Comparison of ENCODE assay signal across 16 cellular contexts in genomic region chr3:49024449-49024848, GRCh38. TPM values are rescaled to one million over a fixed set of nuclear protein-coding genes. Genes with fewer than 3 reads are reported as not detected.
DNase-seq lines count a peak whose midpoint lies in the region; ATAC-seq, FAIRE-seq and TF ChIP-seq lines count a peak whose summit lies in the region.
"Had no signal": no experiment of that assay in that cellular context is flagged by ENCODE, and none has a peak within 500 bp of the region (broad histone marks: within the 10 kb centered on the region; RNA-seq: fewer than 3 reads in every experiment).

No MANE protein-coding gene starts in this region.

- H3K27me3 ChIP-seq in BLaER1 treated with 17β-estradiol and CSF1 and Interleukin-3, amounts not matched to agents 10 nM and 100 nM, result no peaks in the 10 kb centered on the region
- H3K27me3 ChIP-seq in astrocyte (ENCODE audit: insufficient read depth, low read length), result no peaks in the 10 kb centered on the region
- no peaks in the 10 kb centered on the region; a peak in 1 of 5 replicates for H3K27me3 ChIP-seq in HepG2 (ENCODE audit: control insufficient read depth in 1 of 2, insufficient read depth in 2 of 2, low read length in 2 of 2)
- H3K27me3 ChIP-seq: gastrocnemius medialis, upper lobe of right lung had no signal

- peaks cover 89% of the 10 kb centered on the region for H3K79me2 ChIP-seq in astrocyte (ENCODE audit: insufficient read depth, low read length)
- H3K79me2 ChIP-seq in HepG2 (ENCODE audit: insufficient read depth, low read length), result peaks cover 40% of the 10 kb centered on the region

- peaks cover 20% of the 10 kb centered on the region for H3K36me3 Mint-ChIP-seq in astrocyte (ENCODE audit: low read depth, unreplicated experiment)

- TF ChIP-seq POLR2A in HepG2 (IDR thresholded peaks at IDR 0.05; ENCODE audit: insufficient read depth in 1 of 2, low read depth in 2 of 2, low read length in 2 of 2), result no peak; a peak in 1 of 4 replicates

- CTCF ChIA-PET in HEK293T (lab: Yijun Ruan, JAX) (no interaction called here), HepG2 (lab: Yijun Ruan, JAX; ENCODE audit: low intra/inter-chr PET ratio, low total read pairs) (no interaction called here)

- in situ Hi-C loops in HepG2 (cut with HindIII; ENCODE audit: extremely low pct_ligation_motif_present, low pct_unique_long_range_greater_than_20kb), result no loop called here

- H3K9me3 ChIP-seq in BLaER1 treated with 17β-estradiol and CSF1 and Interleukin-3, amounts not matched to agents 10 nM and 100 nM (replicated peaks in 1 of 11), result no peaks in the 10 kb centered on the region
- H3K9me3 ChIP-seq in astrocyte (ENCODE audit: insufficient read depth, low read depth, low read length) (no peaks in the 10 kb centered on the region), HepG2 (ENCODE audit: low read length) (no peaks in the 10 kb centered on the region)
- H3K9me3 ChIP-seq: gastrocnemius medialis, upper lobe of right lung had no signal

- BruUV-seq in HepG2 (replicated peaks; lab: Mats Ljungman, UMichigan), result no TSS peak

- H3K4me1 ChIP-seq in BLaER1 treated with 17β-estradiol and CSF1 and Interleukin-3, amounts not matched to agents 10 nM and 100 nM, result peaks cover 66 to 71% (median 67%) of the 10 kb centered on the region in 10 experiments
- H3K4me1 ChIP-seq in astrocyte (ENCODE audit: insufficient read depth, low read length) (peaks cover 31% of the 10 kb centered on the region), HepG2 (ENCODE audit: insufficient read depth, low read length) (peaks cover 57% of the 10 kb centered on the region)

- FAIRE-seq in astrocyte (lab: Jason Lieb, UNC) (no peak), HepG2 (lab: Jason Lieb, UNC) (no peak)
- FAIRE-seq: endometrium, GM19239 had no signal

- ATAC-seq in GM21717 (IDR thresholded peaks at IDR 0.05; ENCODE audit: unreplicated experiment), result no peak
- ATAC-seq in HepG2, result no peak
- ATAC-seq: gastrocnemius medialis, right cardiac atrium, upper lobe of right lung had no signal

- intact Hi-C loops in HepG2 (cut with micrococcal nuclease; ENCODE audit: unreplicated experiment), result loop anchor here (5.0 kb wide), 1 partner anchor 68 kb away; the partner anchor contains the start of gene QRICH1

- TF ChIP-seq RAD21 in HepG2 (CRISPR knock-in tag; IDR thresholded peaks at IDR 0.05), result no peak

- H3K27ac Mint-ChIP-seq in astrocyte (ENCODE audit: unreplicated experiment), result no peak overlapping the region

- WGBS in HepG2 (ENCODE audit: low lambda C conversion rate), result 100% methylated on average over 3 of the region's 5 CpGs

- H2AFZ ChIP-seq in astrocyte (ENCODE audit: low read depth, low read length), result no peak overlapping the region
- H2AFZ ChIP-seq in HepG2 (ENCODE audit: low read length), result no peak overlapping the region

- peak overlapping the region in 4 of 10 experiments; percentile 3 to 36 (median 13); a peak in 4 of 20 replicates for H3K4me3 ChIP-seq in BLaER1 treated with 17β-estradiol and CSF1 and Interleukin-3, amounts not matched to agents 10 nM and 100 nM
- H3K4me3 ChIP-seq in astrocyte (ENCODE audit: insufficient read depth, low read depth, low read length) (no peak overlapping the region), HepG2 (replicated peaks in 1 of 3; ENCODE audit: insufficient read depth in 1 of 3, low read depth in 2 of 3, low read length in 3 of 3) (no peak overlapping the region)
- H3K4me3 ChIP-seq: gastrocnemius medialis, lung, upper lobe of right lung had no signal

- TF ChIP-seq EP300 in HepG2 (IDR thresholded peaks at IDR 0.05; ENCODE audit: low read depth in 2 of 2, low read length in 2 of 2), result no peak
- no peak for TF ChIP-seq EP300 in HepG2 (CRISPR knock-in tag; IDR thresholded peaks at IDR 0.05; ENCODE audit: borderline replicate concordance)

- H3K4me3 Mint-ChIP-seq in astrocyte (ENCODE audit: unreplicated experiment), result peak overlapping the region; percentile 93

- H3K9me3 Mint-ChIP-seq in astrocyte (ENCODE audit: unreplicated experiment), result peaks cover 2% of the 10 kb centered on the region

- H3K36me3 ChIP-seq in BLaER1 treated with 17β-estradiol and CSF1 and Interleukin-3, amounts not matched to agents 10 nM and 100 nM, result peaks cover 47 to 55% (median 53%) of the 10 kb centered on the region in 11 experiments
- H3K36me3 ChIP-seq in astrocyte (ENCODE audit: insufficient read depth, low read length) (peaks cover 40% of the 10 kb centered on the region), HepG2 (replicated peaks in 1 of 2; ENCODE audit: control insufficient read depth in 1 of 2, insufficient read depth in 2 of 2, low read length in 2 of 2) (peaks cover 16 to 30% of the 10 kb centered on the region in 2 experiments)

- peaks cover 26% of the 10 kb centered on the region for H3K4me1 Mint-ChIP-seq in astrocyte (ENCODE audit: low read depth, unreplicated experiment)

- no peak for DNase-seq in HEK293T (ENCODE audit: extremely low spot score)
- DNase-seq in astrocyte (ENCODE audit: low read depth), result no peak
- no peak for DNase-seq in HepG2 (ENCODE audit: low spot score)
- no peak for DNase-seq in foreskin melanocyte
- DNase-seq: activated CD4-positive, alpha-beta T cell treated with anti-CD3 and anti-CD28 coated beads, Interleukin-2, amount 50 U/mL, for 1 hour; DMS79; gastrocnemius medialis; NCI-H2107; NCI-H82; upper lobe of right lung had no signal

- H3K27ac ChIP-seq in BLaER1 treated with 17β-estradiol and CSF1 and Interleukin-3, amounts not matched to agents 10 nM and 100 nM, result peak overlapping the region in 5 of 11 experiments; percentile 5 to 99 (median 56); a peak in 5 of 22 replicates
- H3K27ac ChIP-seq in astrocyte (ENCODE audit: low read depth, low read length) (no peak overlapping the region), HepG2 (ENCODE audit: extremely low read length, insufficient read depth, low read length) (no peak overlapping the region)
- H3K27ac ChIP-seq: upper lobe of right lung had no signal

- peaks cover 6 to 62% (median 45%) of the 10 kb centered on the region in 11 experiments; a peak in 19 of 22 replicates for H4K20me1 ChIP-seq in BLaER1 treated with 17β-estradiol and CSF1 and Interleukin-3, amounts not matched to agents 10 nM and 100 nM
- H4K20me1 ChIP-seq in astrocyte (ENCODE audit: insufficient read depth, low read length) (peaks cover 61% of the 10 kb centered on the region), HepG2 (ENCODE audit: insufficient read depth, low read length) (no peaks in the 10 kb centered on the region)

- no peaks in the 10 kb centered on the region for H3K27me3 Mint-ChIP-seq in astrocyte (ENCODE audit: low read depth, unreplicated experiment)

- POLR2A ChIA-PET in HEK293T (lab: Yijun Ruan, JAX), result interaction anchor here (1.2 to 9.9 kb wide), 5 partner anchors 10 to 69 kb away, joined by 5 to 204 read pairs (median 49); partner anchors contain the start of genes P4HTM, QRICH1 and WDR6
- POLR2A ChIA-PET in HepG2 (lab: Yijun Ruan, JAX), result interaction anchor here (0.9 to 11.1 kb wide), 3 partner anchors 15 to 476 kb away, joined by 3 to 280 read pairs (median 3); partner anchors contain the start of gene WDR6

- H3K4me2 ChIP-seq in BLaER1 treated with 17β-estradiol and CSF1 and Interleukin-3, amounts not matched to agents 10 nM and 100 nM, result peak overlapping the region; percentile 96 to 100 (median 99); a peak in 21 of 22 replicates
- H3K4me2 ChIP-seq in astrocyte (ENCODE audit: low read length) (no peak overlapping the region), HepG2 (ENCODE audit: low read depth, low read length) (no peak overlapping the region)

- peak overlapping the region in 10 of 11 experiments; percentile 16 to 100 (median 99); a peak in 16 of 22 replicates for H3K9ac ChIP-seq in BLaER1 treated with 17β-estradiol and CSF1 and Interleukin-3, amounts not matched to agents 10 nM and 100 nM
- H3K9ac ChIP-seq in astrocyte (ENCODE audit: low read length), result no peak overlapping the region
- no peak overlapping the region for H3K9ac ChIP-seq in HepG2 (ENCODE audit: insufficient read depth, low read depth, low read length)

- TF ChIP-seq CTCF in astrocyte (IDR thresholded peaks at IDR 0.05; ENCODE audit: insufficient read depth, low read depth, low read length), result no peak
- TF ChIP-seq CTCF in HepG2 (CRISPR knock-in tag; IDR thresholded peaks at IDR 0.05), result no peak

RNA-seq across cellular contexts. Expression of gene NDUFAF3, which starts 2.5 kb away (rescaled TPM):
- 75.4 and 84.8 TPM in 2 replicates for total RNA-seq in astrocyte
- total RNA-seq in HepG2 (2016; rRNA removed; fragmentation: Illumina TruSeq; extraction: Trizol), result 50.0 and 51.9 TPM in 2 replicates
- 26.9 and 32.9 TPM in 2 replicates for total RNA-seq in HepG2 (2016; cell fraction: cytosol; rRNA removed; fragmentation: Illumina TruSeq; extraction: Trizol; ENCODE audit: low read depth)
- total RNA-seq in HepG2 (2016; cell fraction: insoluble cytoplasmic fraction; rRNA removed; fragmentation: Illumina TruSeq; extraction: Trizol), result 52.3 and 61.1 TPM in 2 replicates
- total RNA-seq in HepG2 (2016; cell fraction: membrane; rRNA removed; fragmentation: Illumina TruSeq; extraction: Trizol), result 26.1 and 38.8 TPM in 2 replicates
- 24.4 and 30.9 TPM in 2 replicates for total RNA-seq in HepG2 (2016; cell fraction: nucleus; rRNA removed; fragmentation: Illumina TruSeq; extraction: Trizol)
- polyA plus RNA-seq in HepG2 (2011; rRNA removed), result 39.0 and 42.0 TPM in 2 replicates
- 32.1 and 56.3 TPM in 2 replicates for polyA plus RNA-seq in HepG2 (2011; cell fraction: cytosol; rRNA removed)
- 29.5 and 32.3 TPM in 2 replicates for polyA plus RNA-seq in HepG2 (2011; cell fraction: nucleus; rRNA removed)
- polyA plus RNA-seq in HepG2 (2012), result 31.0 and 39.6 TPM in 2 replicates
- polyA plus RNA-seq in HepG2 (2016; cell fraction: cytosol; fragmentation: Illumina TruSeq; extraction: Trizol; ENCODE audit: low read depth), result 31.0 and 36.1 TPM in 2 replicates
- polyA plus RNA-seq in HepG2 (2016; cell fraction: insoluble cytoplasmic fraction; fragmentation: Illumina TruSeq; extraction: Trizol; ENCODE audit: low read depth), result 63.6 and 69.8 TPM in 2 replicates
- 28.9 and 36.0 TPM in 2 replicates for polyA plus RNA-seq in HepG2 (2016; cell fraction: membrane; fragmentation: Illumina TruSeq; extraction: Trizol; ENCODE audit: low read depth)
- 39.0 and 43.6 TPM in 2 replicates for polyA plus RNA-seq in HepG2 (2016; cell fraction: nucleus; fragmentation: Illumina TruSeq; extraction: Trizol; ENCODE audit: insufficient read depth, low read depth)
- polyA minus RNA-seq in HepG2 (2011; rRNA and poly(A)+ RNA removed; ENCODE audit: low replicate concordance), result 70.8 and 119 TPM in 2 replicates
- polyA minus RNA-seq in HepG2 (2011; cell fraction: cytosol; rRNA and poly(A)+ RNA removed), result 23.8 and 35.3 TPM in 2 replicates
- 27.4 and 27.9 TPM in 2 replicates for polyA minus RNA-seq in HepG2 (2011; cell fraction: nucleus; rRNA and poly(A)+ RNA removed)

RNA-seq across cellular contexts. Expression of gene IMPDH2, which starts 4.7 kb away (rescaled TPM):
- 111 and 119 TPM in 2 replicates for total RNA-seq in astrocyte
- 260 and 344 TPM in 2 replicates for total RNA-seq in HepG2 (2016; rRNA removed; fragmentation: Illumina TruSeq; extraction: Trizol)
- total RNA-seq in HepG2 (2016; cell fraction: cytosol; rRNA removed; fragmentation: Illumina TruSeq; extraction: Trizol; ENCODE audit: low read depth), result 94.1 and 106 TPM in 2 replicates
- total RNA-seq in HepG2 (2016; cell fraction: insoluble cytoplasmic fraction; rRNA removed; fragmentation: Illumina TruSeq; extraction: Trizol), result 263 and 346 TPM in 2 replicates
- total RNA-seq in HepG2 (2016; cell fraction: membrane; rRNA removed; fragmentation: Illumina TruSeq; extraction: Trizol), result 186 and 193 TPM in 2 replicates
- 117 and 127 TPM in 2 replicates for total RNA-seq in HepG2 (2016; cell fraction: nucleus; rRNA removed; fragmentation: Illumina TruSeq; extraction: Trizol)
- 248 and 252 TPM in 2 replicates for polyA plus RNA-seq in HepG2 (2011; rRNA removed)
- polyA plus RNA-seq in HepG2 (2011; cell fraction: cytosol; rRNA removed), result 227 and 254 TPM in 2 replicates
- 167 and 184 TPM in 2 replicates for polyA plus RNA-seq in HepG2 (2011; cell fraction: nucleus; rRNA removed)
- 171 and 213 TPM in 2 replicates for polyA plus RNA-seq in HepG2 (2012)
- 80.1 and 88.8 TPM in 2 replicates for polyA plus RNA-seq in HepG2 (2016; cell fraction: cytosol; fragmentation: Illumina TruSeq; extraction: Trizol; ENCODE audit: low read depth)
- 319 and 340 TPM in 2 replicates for polyA plus RNA-seq in HepG2 (2016; cell fraction: insoluble cytoplasmic fraction; fragmentation: Illumina TruSeq; extraction: Trizol; ENCODE audit: low read depth)
- 142 and 165 TPM in 2 replicates for polyA plus RNA-seq in HepG2 (2016; cell fraction: membrane; fragmentation: Illumina TruSeq; extraction: Trizol; ENCODE audit: low read depth)
- polyA plus RNA-seq in HepG2 (2016; cell fraction: nucleus; fragmentation: Illumina TruSeq; extraction: Trizol; ENCODE audit: insufficient read depth, low read depth), result 169 and 178 TPM in 2 replicates
- 431 and 698 TPM in 2 replicates for polyA minus RNA-seq in HepG2 (2011; rRNA and poly(A)+ RNA removed; ENCODE audit: low replicate concordance)
- 171 and 193 TPM in 2 replicates for polyA minus RNA-seq in HepG2 (2011; cell fraction: cytosol; rRNA and poly(A)+ RNA removed)
- 84.5 and 109 TPM in 2 replicates for polyA minus RNA-seq in HepG2 (2011; cell fraction: nucleus; rRNA and poly(A)+ RNA removed)

RNA-seq across cellular contexts. Expression of gene DALRD3, which starts 6.1 kb away (rescaled TPM):
- total RNA-seq in astrocyte, result 18.5 and 25.1 TPM in 2 replicates
- 18.3 and 19.9 TPM in 2 replicates for total RNA-seq in HepG2 (2016; rRNA removed; fragmentation: Illumina TruSeq; extraction: Trizol)
- 8.0 and 9.1 TPM in 2 replicates for total RNA-seq in HepG2 (2016; cell fraction: cytosol; rRNA removed; fragmentation: Illumina TruSeq; extraction: Trizol; ENCODE audit: low read depth)
- total RNA-seq in HepG2 (2016; cell fraction: insoluble cytoplasmic fraction; rRNA removed; fragmentation: Illumina TruSeq; extraction: Trizol), result 17.2 and 17.7 TPM in 2 replicates
- total RNA-seq in HepG2 (2016; cell fraction: membrane; rRNA removed; fragmentation: Illumina TruSeq; extraction: Trizol), result 13.3 and 16.1 TPM in 2 replicates
- 12.3 and 12.5 TPM in 2 replicates for total RNA-seq in HepG2 (2016; cell fraction: nucleus; rRNA removed; fragmentation: Illumina TruSeq; extraction: Trizol)
- 31.7 and 36.5 TPM in 2 replicates for polyA plus RNA-seq in HepG2 (2011; rRNA removed)
- polyA plus RNA-seq in HepG2 (2011; cell fraction: cytosol; rRNA removed), result 28.5 and 42.5 TPM in 2 replicates
- polyA plus RNA-seq in HepG2 (2011; cell fraction: nucleus; rRNA removed), result 69.2 and 85.2 TPM in 2 replicates
- polyA plus RNA-seq in HepG2 (2012), result 10.7 and 12.1 TPM in 2 replicates
- polyA plus RNA-seq in HepG2 (2016; cell fraction: cytosol; fragmentation: Illumina TruSeq; extraction: Trizol; ENCODE audit: low read depth), result 6.0 and 7.7 TPM in 2 replicates
- 16.3 and 17.2 TPM in 2 replicates for polyA plus RNA-seq in HepG2 (2016; cell fraction: insoluble cytoplasmic fraction; fragmentation: Illumina TruSeq; extraction: Trizol; ENCODE audit: low read depth)
- polyA plus RNA-seq in HepG2 (2016; cell fraction: membrane; fragmentation: Illumina TruSeq; extraction: Trizol; ENCODE audit: low read depth), result 10.6 and 11.7 TPM in 2 replicates
- 23.7 and 24.6 TPM in 2 replicates for polyA plus RNA-seq in HepG2 (2016; cell fraction: nucleus; fragmentation: Illumina TruSeq; extraction: Trizol; ENCODE audit: insufficient read depth, low read depth)
- 62.8 and 69.7 TPM in 2 replicates for polyA minus RNA-seq in HepG2 (2011; rRNA and poly(A)+ RNA removed; ENCODE audit: low replicate concordance)
- 9.5 and 20.9 TPM in 2 replicates for polyA minus RNA-seq in HepG2 (2011; cell fraction: cytosol; rRNA and poly(A)+ RNA removed)
- 11.2 and 17.4 TPM in 2 replicates for polyA minus RNA-seq in HepG2 (2011; cell fraction: nucleus; rRNA and poly(A)+ RNA removed)

RNA-seq across cellular contexts. Expression of gene WDR6, which starts 17.3 kb away (rescaled TPM):
- 107 and 130 TPM in 2 replicates for total RNA-seq in astrocyte
- total RNA-seq in HepG2 (2016; rRNA removed; fragmentation: Illumina TruSeq; extraction: Trizol), result 71.2 and 73.4 TPM in 2 replicates
- total RNA-seq in HepG2 (2016; cell fraction: cytosol; rRNA removed; fragmentation: Illumina TruSeq; extraction: Trizol; ENCODE audit: low read depth), result 3.5 and 5.3 TPM in 2 replicates
- 62.0 and 83.0 TPM in 2 replicates for total RNA-seq in HepG2 (2016; cell fraction: insoluble cytoplasmic fraction; rRNA removed; fragmentation: Illumina TruSeq; extraction: Trizol)
- 11.9 and 16.0 TPM in 2 replicates for total RNA-seq in HepG2 (2016; cell fraction: membrane; rRNA removed; fragmentation: Illumina TruSeq; extraction: Trizol)
- 75.4 and 75.5 TPM in 2 replicates for total RNA-seq in HepG2 (2016; cell fraction: nucleus; rRNA removed; fragmentation: Illumina TruSeq; extraction: Trizol)
- polyA plus RNA-seq in HepG2 (2011; rRNA removed), result 139 and 187 TPM in 2 replicates
- polyA plus RNA-seq in HepG2 (2011; cell fraction: cytosol; rRNA removed), result 54.1 and 69.9 TPM in 2 replicates
- polyA plus RNA-seq in HepG2 (2011; cell fraction: nucleus; rRNA removed), result 948 and 1,074 TPM in 2 replicates
- polyA plus RNA-seq in HepG2 (2012), result 82.4 and 107 TPM in 2 replicates
- 3.7 and 3.8 TPM in 2 replicates for polyA plus RNA-seq in HepG2 (2016; cell fraction: cytosol; fragmentation: Illumina TruSeq; extraction: Trizol; ENCODE audit: low read depth)
- polyA plus RNA-seq in HepG2 (2016; cell fraction: insoluble cytoplasmic fraction; fragmentation: Illumina TruSeq; extraction: Trizol; ENCODE audit: low read depth), result 65.3 and 72.1 TPM in 2 replicates
- polyA plus RNA-seq in HepG2 (2016; cell fraction: membrane; fragmentation: Illumina TruSeq; extraction: Trizol; ENCODE audit: low read depth), result 8.5 and 9.3 TPM in 2 replicates
- polyA plus RNA-seq in HepG2 (2016; cell fraction: nucleus; fragmentation: Illumina TruSeq; extraction: Trizol; ENCODE audit: insufficient read depth, low read depth), result 267 and 275 TPM in 2 replicates
- polyA minus RNA-seq in HepG2 (2011; rRNA and poly(A)+ RNA removed; ENCODE audit: low replicate concordance), result 181 and 224 TPM in 2 replicates
- 39.8 and 50.4 TPM in 2 replicates for polyA minus RNA-seq in HepG2 (2011; cell fraction: cytosol; rRNA and poly(A)+ RNA removed)
- 60.6 and 69.1 TPM in 2 replicates for polyA minus RNA-seq in HepG2 (2011; cell fraction: nucleus; rRNA and poly(A)+ RNA removed)

RNA-seq across cellular contexts. Expression of gene P4HTM, which starts 34.4 kb away (rescaled TPM):
- 25.0 and 28.1 TPM in 2 replicates for total RNA-seq in astrocyte
- not detected in 2 replicates for total RNA-seq in HepG2 (2016; rRNA removed; fragmentation: Illumina TruSeq; extraction: Trizol)
- not detected in 2 replicates for total RNA-seq in HepG2 (2016; cell fraction: cytosol; rRNA removed; fragmentation: Illumina TruSeq; extraction: Trizol; ENCODE audit: low read depth)
- 0.09 TPM in 1 of 2 replicates, not detected in the other for total RNA-seq in HepG2 (2016; cell fraction: insoluble cytoplasmic fraction; rRNA removed; fragmentation: Illumina TruSeq; extraction: Trizol)
- total RNA-seq in HepG2 (2016; cell fraction: membrane; rRNA removed; fragmentation: Illumina TruSeq; extraction: Trizol), result not detected in 2 replicates
- total RNA-seq in HepG2 (2016; cell fraction: nucleus; rRNA removed; fragmentation: Illumina TruSeq; extraction: Trizol), result 0.09 TPM in 1 of 2 replicates, not detected in the other
- 0.01 TPM in 1 of 2 replicates, not detected in the other for polyA plus RNA-seq in HepG2 (2011; rRNA removed)
- polyA plus RNA-seq in HepG2 (2011; cell fraction: cytosol; rRNA removed), result 0.07 TPM in 1 of 2 replicates, not detected in the other
- polyA plus RNA-seq in HepG2 (2011; cell fraction: nucleus; rRNA removed), result 0.29 and 0.38 TPM in 2 replicates
- 0.16 TPM in 1 of 2 replicates, not detected in the other for polyA plus RNA-seq in HepG2 (2012)
- not detected in 2 replicates for polyA plus RNA-seq in HepG2 (2016; cell fraction: cytosol; fragmentation: Illumina TruSeq; extraction: Trizol; ENCODE audit: low read depth)
- polyA plus RNA-seq in HepG2 (2016; cell fraction: insoluble cytoplasmic fraction; fragmentation: Illumina TruSeq; extraction: Trizol; ENCODE audit: low read depth), result not detected in 2 replicates
- not detected in 2 replicates for polyA plus RNA-seq in HepG2 (2016; cell fraction: membrane; fragmentation: Illumina TruSeq; extraction: Trizol; ENCODE audit: low read depth)
- not detected in 2 replicates for polyA plus RNA-seq in HepG2 (2016; cell fraction: nucleus; fragmentation: Illumina TruSeq; extraction: Trizol; ENCODE audit: insufficient read depth, low read depth)
- 0.24 and 77.8 TPM in 2 replicates for polyA minus RNA-seq in HepG2 (2011; rRNA and poly(A)+ RNA removed; ENCODE audit: low replicate concordance)
- polyA minus RNA-seq in HepG2 (2011; cell fraction: cytosol; rRNA and poly(A)+ RNA removed), result 2.1 and 2.3 TPM in 2 replicates
- polyA minus RNA-seq in HepG2 (2011; cell fraction: nucleus; rRNA and poly(A)+ RNA removed), result 1.5 and 2.2 TPM in 2 replicates

Comparison
In these comparisons a context has a peak if more than half of its experiments do, and no peak if none do; other contexts are left out.
1. H3K4me2 ChIP-seq: peak in BLaER1 treated with 17β-estradiol and CSF1 and Interleukin-3, amounts not matched to agents 10 nM and 100 nM (11 of 11); none in astrocyte (single experiment) and HepG2 (single experiment).
2. H3K9ac ChIP-seq: peak in BLaER1 treated with 17β-estradiol and CSF1 and Interleukin-3, amounts not matched to agents 10 nM and 100 nM (10 of 11); none in astrocyte (single experiment) and HepG2 (single experiment).